ENCODE assay signal across 30 cellular contexts in the genomic region with DNA sequence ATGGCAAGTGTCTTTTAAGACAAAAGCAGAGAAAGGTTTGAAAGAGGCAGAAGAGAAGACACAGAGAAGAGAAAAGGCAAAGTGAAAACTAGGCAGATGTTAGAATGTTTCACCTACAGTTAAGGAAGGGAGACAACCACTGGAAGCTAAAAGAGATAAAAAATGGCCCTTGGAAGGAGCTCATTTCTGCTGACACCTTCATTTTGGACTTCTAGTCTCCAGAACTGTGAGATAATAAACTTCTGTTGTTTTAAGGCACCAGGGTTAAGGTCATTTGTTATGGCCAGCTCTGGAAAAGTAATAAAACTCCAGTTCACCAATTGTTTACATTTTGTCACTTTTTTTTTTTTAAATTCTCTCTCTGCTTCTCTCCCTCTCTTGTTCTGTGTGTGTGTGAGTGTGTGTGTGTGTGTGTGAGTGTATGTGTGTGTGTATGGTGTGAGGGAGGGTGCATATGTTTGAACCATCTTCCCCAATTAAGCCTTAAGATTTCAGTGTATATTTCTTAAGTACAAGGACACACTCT.
"Had no signal": no experiment of that assay in that cellular context is flagged by ENCODE, and none has a peak within 500 bp of the region (broad histone marks: within the 10 kb centered on the region; RNA-seq: fewer than 3 reads in every experiment).

No MANE protein-coding gene starts in this region.

- ATAC-seq: activated CD8-positive, alpha-beta T cell treated with anti-CD3 and anti-CD28 coated beads for 36 hours; activated T-cell treated with anti-CD3 and anti-CD28 coated beads, Interleukin-2, amount 50 U/mL, for 4 hours; activated T-helper 17 cell treated with anti-CD3 and anti-CD28 coated beads, Interleukin-2, amount 50 U/mL, for 72 hours; esophagus mucosa; foreskin keratinocyte; gastrocnemius medialis; T-helper 17 cell; WTC11 had no signal

- H3K27ac Mint-ChIP-seq: activated CD4-positive, alpha-beta T cell treated with anti-CD3 and anti-CD28 coated beads, Interleukin-2, amount 10 ng/mL, durations not matched to agents 7 days and 5 days; activated CD8-positive, alpha-beta T cell treated with anti-CD3 and anti-CD28 coated beads for 36 hours; activated naive CD8-positive, alpha-beta T cell; activated T-helper 17 cell treated with anti-CD3 and anti-CD28 coated beads, Interleukin-2, amount 50 U/mL, for 72 hours; T-helper 17 cell; T-helper 2 cell treated with Interferon-gamma antibody and Interleukin-4, amounts not matched to agents 5 μg/mL and 100 μg/mL, for 36 hours; WTC11 had no signal

- H3K9me3 ChIP-seq: gastrocnemius medialis had no signal

- H3K27ac ChIP-seq: brain microvascular endothelial cell, foreskin keratinocyte, gastrocnemius medialis, VCaP had no signal

- H3K9me3 Mint-ChIP-seq: activated CD4-positive, alpha-beta T cell treated with anti-CD3 and anti-CD28 coated beads, Interleukin-2, amount 10 ng/mL, durations not matched to agents 7 days and 5 days; activated T-helper 17 cell treated with anti-CD3 and anti-CD28 coated beads, Interleukin-2, amount 50 U/mL, for 72 hours; T-helper 2 cell treated with Interferon-gamma antibody and Interleukin-4, amounts not matched to agents 5 μg/mL and 100 μg/mL, for 36 hours; WTC11 had no signal

- H3K36me3 ChIP-seq: brain microvascular endothelial cell, gastrocnemius medialis had no signal

- H3K4me1 Mint-ChIP-seq: activated CD4-positive, alpha-beta T cell treated with anti-CD3 and anti-CD28 coated beads, Interleukin-2, amount 10 ng/mL, durations not matched to agents 7 days and 5 days; activated T-helper 17 cell treated with anti-CD3 and anti-CD28 coated beads, Interleukin-2, amount 50 U/mL, for 72 hours; central memory CD8-positive, alpha-beta T cell; T-helper 17 cell; WTC11 had no signal

- H3K4me1 ChIP-seq: foreskin keratinocyte, gastrocnemius medialis had no signal

- H3K27me3 ChIP-seq: brain microvascular endothelial cell, foreskin keratinocyte, gastrocnemius medialis had no signal

- H3K4me3 ChIP-seq: gastrocnemius medialis had no signal

- H3K27me3 Mint-ChIP-seq: activated CD4-positive, alpha-beta T cell treated with anti-CD3 and anti-CD28 coated beads, Interleukin-2, amount 10 ng/mL, durations not matched to agents 7 days and 5 days; activated CD8-positive, alpha-beta T cell treated with anti-CD3 and anti-CD28 coated beads for 36 hours; activated naive CD8-positive, alpha-beta T cell; activated T-helper 17 cell treated with anti-CD3 and anti-CD28 coated beads, Interleukin-2, amount 50 U/mL, for 72 hours; central memory CD8-positive, alpha-beta T cell; T-helper 17 cell had no signal

- H3K4me3 Mint-ChIP-seq: activated CD4-positive, alpha-beta T cell treated with anti-CD3 and anti-CD28 coated beads, Interleukin-2, amount 10 ng/mL, durations not matched to agents 7 days and 5 days; activated CD8-positive, alpha-beta T cell treated with anti-CD3 and anti-CD28 coated beads for 36 hours; activated naive CD8-positive, alpha-beta T cell; activated T-cell treated with anti-CD3 and anti-CD28 coated beads, Interleukin-2, amount 50 U/mL, for 4 hours; activated T-helper 17 cell treated with anti-CD3 and anti-CD28 coated beads, Interleukin-2, amount 50 U/mL, for 72 hours; central memory CD8-positive, alpha-beta T cell; T-helper 17 cell; T-helper 2 cell treated with Interferon-gamma antibody and Interleukin-4, amounts not matched to agents 5 μg/mL and 100 μg/mL, for 36 hours; WTC11 had no signal

- H3K36me3 Mint-ChIP-seq: activated naive CD8-positive, alpha-beta T cell; WTC11 had no signal

- DNase-seq: activated CD4-positive, alpha-beta T cell treated with anti-CD3 and anti-CD28 coated beads for 1 hour; activated CD4-positive, alpha-beta T cell treated with anti-CD3 and anti-CD28 coated beads for 4 hours; activated CD4-positive, alpha-beta T cell treated with anti-CD3 and anti-CD28 coated beads, Interleukin-2, amount 10 ng/mL, durations not matched to agents 7 days and 5 days; activated CD4-positive, alpha-beta T cell treated with anti-CD3 and anti-CD28 coated beads, Interleukin-2, amount 50 U/mL, for 4 hours; activated CD8-positive, alpha-beta memory T cell treated with anti-CD3 and anti-CD28 coated beads for 24 hours; activated CD8-positive, alpha-beta T cell treated with anti-CD3 and anti-CD28 coated beads for 36 hours; activated effector memory CD4-positive, alpha-beta T cell treated with Interleukin-2 at 50 U/mL for 16 hours; activated gamma-delta T cell treated with Interleukin-2 at 50 U/mL for 16 hours; activated naive CD4-positive, alpha-beta T cell treated with anti-CD3 and anti-CD28 coated beads, Interleukin-2, amount 50 U/mL, for 16 hours; activated naive CD4-positive, alpha-beta T cell treated with Interleukin-2 at 50 U/mL for 16 hours; activated T-cell treated with anti-CD3 and anti-CD28 coated beads, Interleukin-2, amount 50 U/mL, for 4 hours; amniotic stem cell; anterior cingulate cortex; brain microvascular endothelial cell; cortex of kidney; dermis blood vessel endothelial cell; effector CD8-positive, alpha-beta T cell; gastrocnemius medialis; head of caudate nucleus; T-helper 1 cell; T-helper 17 cell; T1000 had no signal
